In genomic region chr10:50561816-50562215, GRCh38 we compare ENCODE assay signal across 8 cellular contexts.
A peak's percentile ranks its signal among the peaks of the same experiment; 100 is the strongest.
DNase-seq lines count a peak whose midpoint lies in the region; TF ChIP-seq lines count a peak whose summit lies in the region.

No MANE protein-coding gene starts in this region.

- no peak overlapping the region for H2AFZ ChIP-seq in OCI-LY3 (ENCODE audit: low read depth, low read length)

- H3K4me1 ChIP-seq in OCI-LY3 (ENCODE audit: low read length) = peaks cover 3% of the 10 kb centered on the region; the same call in 1 of the 2 replicates
- H3K4me1 ChIP-seq in stomach smooth muscle (ENCODE audit: control insufficient read depth, insufficient read depth, low read length) = peaks cover 12% of the 10 kb centered on the region

- H3K27ac Mint-ChIP-seq in activated CD4-positive, alpha-beta T cell treated with anti-CD3 and anti-CD28 coated beads, Interleukin-2, amount 10 ng/mL, durations not matched to agents 7 days and 5 days = no peak overlapping the region

- no peak overlapping the region for H3K4me2 ChIP-seq in OCI-LY3 (ENCODE audit: low read length)

- no peaks in the 10 kb centered on the region for H3K36me3 Mint-ChIP-seq in activated CD4-positive, alpha-beta T cell treated with anti-CD3 and anti-CD28 coated beads, Interleukin-2, amount 10 ng/mL, durations not matched to agents 7 days and 5 days (ENCODE audit: low read depth)

- POLR2A ChIA-PET in activated CD4-positive, alpha-beta T cell treated with anti-CD3 and anti-CD28 coated beads, Interleukin-2, amount 10 ng/mL, durations not matched to agents 7 days and 5 days (lab: Charles Lee) = no interaction called here

- H3K27ac ChIP-seq in OCI-LY3 (ENCODE audit: low read length) (no peak overlapping the region), stomach smooth muscle (ENCODE audit: low read length) (peak overlapping the region; percentile 25)

- H3K9me3 ChIP-seq in OCI-LY3 (ENCODE audit: insufficient read depth, low read length) (no peaks in the 10 kb centered on the region), stomach smooth muscle (ENCODE audit: control insufficient read depth in 2 of 2, low read length in 2 of 2) (no peaks in the 10 kb centered on the region)

- TF ChIP-seq CTCF in OCI-LY3 (IDR thresholded peaks at IDR 0.05; ENCODE audit: low read depth, low read length) = peak; percentile 62
- TF ChIP-seq CTCF in fibroblast of mammary gland (conservative IDR thresholded peaks at IDR 0.05; ENCODE audit: control insufficient read depth, insufficient read depth, low read depth, low read length) = peak; percentile 49

- no peaks in the 10 kb centered on the region for H3K27me3 Mint-ChIP-seq in activated CD4-positive, alpha-beta T cell treated with anti-CD3 and anti-CD28 coated beads, Interleukin-2, amount 10 ng/mL, durations not matched to agents 7 days and 5 days

- H4K20me1 ChIP-seq in OCI-LY3 (ENCODE audit: insufficient read depth, low read length) = no peaks in the 10 kb centered on the region

- H3K36me3 ChIP-seq in OCI-LY3 (replicated peaks; ENCODE audit: low read depth, low read length) (no peaks in the 10 kb centered on the region), stomach smooth muscle (ENCODE audit: control insufficient read depth in 2 of 2, insufficient read depth in 2 of 2, low read length in 2 of 2) (no peaks in the 10 kb centered on the region)

- H3K9ac ChIP-seq in OCI-LY3 (ENCODE audit: low read length) = no peak overlapping the region
- H3K9ac ChIP-seq in stomach smooth muscle (ENCODE audit: low read length in 2 of 2) = no peak overlapping the region

- DNase-seq in DMS79 treated with DMSO at 0.1 percent for 48 hours (lab: John Stamatoyannopoulos, UW) = peak; percentile 1
- no peak for DNase-seq in DMS79 (lab: John Stamatoyannopoulos, UW)
- DNase-seq in fibroblast of mammary gland (ENCODE audit: low read depth) = no peak
- no peak for DNase-seq in NOMO-1 treated with dmso at 0.1 percent for 144 hours (lab: John Stamatoyannopoulos, UW; ENCODE audit: unreplicated experiment)
- DNase-seq in GM03348 (ENCODE audit: low spot score) = no peak
- no peak for DNase-seq in activated CD4-positive, alpha-beta T cell treated with anti-CD3 and anti-CD28 coated beads, Interleukin-2, amount 10 ng/mL, durations not matched to agents 7 days and 5 days

- H3K79me2 ChIP-seq in OCI-LY3 (ENCODE audit: low read length) = no peaks in the 10 kb centered on the region

- H3K4me1 Mint-ChIP-seq in activated CD4-positive, alpha-beta T cell treated with anti-CD3 and anti-CD28 coated beads, Interleukin-2, amount 10 ng/mL, durations not matched to agents 7 days and 5 days = peaks cover 2% of the 10 kb centered on the region

- no peaks in the 10 kb centered on the region for H3K9me3 Mint-ChIP-seq in activated CD4-positive, alpha-beta T cell treated with anti-CD3 and anti-CD28 coated beads, Interleukin-2, amount 10 ng/mL, durations not matched to agents 7 days and 5 days

- H3K27me3 ChIP-seq in OCI-LY3 (ENCODE audit: low read depth, low read length) (no peaks in the 10 kb centered on the region), stomach smooth muscle (ENCODE audit: control insufficient read depth in 1 of 2, insufficient read depth in 2 of 2, low read length in 2 of 2) (no peaks in the 10 kb centered on the region)

- CTCF ChIA-PET in activated CD4-positive, alpha-beta T cell treated with anti-CD3 and anti-CD28 coated beads, Interleukin-2, amount 10 ng/mL, durations not matched to agents 7 days and 5 days (lab: Charles Lee) = no interaction called here

- H3K4me3 Mint-ChIP-seq in activated CD4-positive, alpha-beta T cell treated with anti-CD3 and anti-CD28 coated beads, Interleukin-2, amount 10 ng/mL, durations not matched to agents 7 days and 5 days = no peak overlapping the region

- H3K4me3 ChIP-seq in OCI-LY3 (ENCODE audit: low read length) (no peak overlapping the region), fibroblast of mammary gland (ENCODE audit: control insufficient read depth, low read depth, low read length) (no peak overlapping the region), stomach smooth muscle (ENCODE audit: low read length in 2 of 2) (no peak overlapping the region)
